20 cellular contexts compared by ENCODE assay signal in the genomic region with DNA sequence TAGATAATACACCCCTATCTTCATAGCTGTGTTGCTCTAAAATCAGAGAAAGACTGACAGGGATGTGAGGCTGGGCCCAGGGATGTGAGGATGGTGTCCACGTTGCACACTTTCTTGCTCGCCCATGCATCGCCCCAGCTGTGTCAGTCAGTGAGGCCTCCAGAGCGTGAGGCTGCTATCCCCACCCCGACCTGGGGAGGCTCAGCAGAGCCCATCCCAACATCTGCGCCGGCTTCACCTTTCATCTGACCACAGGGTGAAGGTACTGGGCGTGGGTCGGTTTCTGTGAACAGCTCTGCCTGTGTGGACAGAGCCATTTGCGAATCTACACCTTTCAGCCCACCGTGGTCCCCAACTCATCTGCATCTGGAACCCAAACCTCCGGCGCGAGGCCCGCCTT.
DNase-seq lines count a peak whose midpoint lies in the region; ATAC-seq, FAIRE-seq and TF ChIP-seq lines count a peak whose summit lies in the region.
"Had no signal": no experiment of that assay in that cellular context is flagged by ENCODE, and none has a peak within 500 bp of the region (broad histone marks: within the 10 kb centered on the region; RNA-seq: fewer than 3 reads in every experiment).

No MANE protein-coding gene starts in this region.

- H3K9me3 ChIP-seq in H9 (ENCODE audit: control insufficient read depth, low read depth, low read length) = no peaks in the 10 kb centered on the region
- H3K9me3 ChIP-seq in kidney (ENCODE audit: control insufficient read depth in 1 of 2, low read length in 2 of 2) = no peaks in the 10 kb centered on the region
- H3K9me3 ChIP-seq: SK-N-SH had no signal

- peaks cover 7 to 47% (median 38%) of the 10 kb centered on the region in 3 experiments; a peak in 6 of 7 replicates for H3K36me3 Mint-ChIP-seq in H9 (ENCODE audit: insufficient read depth in 1 of 3, low read depth in 3 of 3)
- peaks cover 17% of the 10 kb centered on the region for H3K36me3 Mint-ChIP-seq in central memory CD8-positive, alpha-beta T cell (ENCODE audit: insufficient read depth)

- no peak overlapping the region for H3K56ac ChIP-seq in H9 (ENCODE audit: insufficient read length, low read depth, low read length)

- no peak overlapping the region for H2AFZ ChIP-seq in H9 (ENCODE audit: low read length)

- peaks cover 3 to 11% of the 10 kb centered on the region in 2 donors for H3K36me3 ChIP-seq in kidney (ENCODE audit: control insufficient read depth in 1 of 2, insufficient read depth in 2 of 2, low read length in 2 of 2)

- peak overlapping the region in 2 of 3 experiments; percentile 36 to 52; a peak in 1 of 7 replicates for H3K27ac Mint-ChIP-seq in H9
- peak overlapping the region; percentile 46 for H3K27ac Mint-ChIP-seq in central memory CD8-positive, alpha-beta T cell (ENCODE audit: low read depth)

- no peak overlapping the region for H2BK20ac ChIP-seq in H9 (ENCODE audit: low read depth, low read length, poor library complexity, severe bottlenecking)

- H2BK12ac ChIP-seq in H9 (ENCODE audit: insufficient read length, low read depth, low read length) = no peak overlapping the region

- H3K4ac ChIP-seq in H9 (ENCODE audit: low read depth, low read length) = no peak overlapping the region

- no peak overlapping the region for H3K23ac ChIP-seq in H9 (ENCODE audit: insufficient read length, low read depth, low read length)

- no peak overlapping the region for H2AK5ac ChIP-seq in H9 (ENCODE audit: insufficient read length, low read length)

- WGBS in H9 (ENCODE audit: extremely low coverage, insufficient read length, low lambda C conversion rate) = no CpG with 5 or more reads among the region's 15 CpGs

- H3K4me2 ChIP-seq in H9 (ENCODE audit: insufficient read depth, insufficient read length, low read length) = no peak overlapping the region
- H3K4me2 ChIP-seq: SK-N-SH had no signal

- no peak overlapping the region for H3K4me3 ChIP-seq in kidney (ENCODE audit: low read length in 2 of 2)

- H3K14ac ChIP-seq in H9 (ENCODE audit: insufficient read depth, low read length) = no peak overlapping the region

- intact Hi-C loops in kidney (cut with DNase I) = no loop called here

- H4K20me1 ChIP-seq in H9 (ENCODE audit: control insufficient read depth, insufficient read depth, insufficient read length) = no peaks in the 10 kb centered on the region

- H3T11ph ChIP-seq in H9 (ENCODE audit: low read length) = no peak overlapping the region

- H3K4me3 Mint-ChIP-seq in H9 = no peak overlapping the region
- no peak overlapping the region for H3K4me3 Mint-ChIP-seq in central memory CD8-positive, alpha-beta T cell

- no peaks in the 10 kb centered on the region; a peak in 1 of 5 replicates for H3K9me3 Mint-ChIP-seq in H9
- H3K9me3 Mint-ChIP-seq in central memory CD8-positive, alpha-beta T cell = peaks cover 3% of the 10 kb centered on the region

- no peaks in the 10 kb centered on the region for H3K4me1 Mint-ChIP-seq in H9
- peaks cover 3% of the 10 kb centered on the region for H3K4me1 Mint-ChIP-seq in central memory CD8-positive, alpha-beta T cell

- H3K18ac ChIP-seq in H9 (ENCODE audit: insufficient read length, low read depth, low read length) = no peak overlapping the region

- no peak for FAIRE-seq in kidney (lab: Jason Lieb, UNC)
- FAIRE-seq in RCC 7860 (lab: Jason Lieb, UNC) = no peak

- no peaks in the 10 kb centered on the region for H3K23me2 ChIP-seq in H9 (ENCODE audit: insufficient read length, low read depth, low read length, poor library complexity, severe bottlenecking)

- no peaks in the 10 kb centered on the region for H3K79me1 ChIP-seq in H9 (ENCODE audit: insufficient read depth, low read depth, low read length, poor library complexity, severe bottlenecking)

- H3K4me1 ChIP-seq in H9 (ENCODE audit: insufficient read depth, low read length) (no peaks in the 10 kb centered on the region), kidney (ENCODE audit: control insufficient read depth in 1 of 2, insufficient read depth in 1 of 2, low read depth in 1 of 2, low read length in 2 of 2) (no peaks in the 10 kb centered on the region)

- TF ChIP-seq CTCF in H9 (conservative IDR thresholded peaks at IDR 0.05) (0 out of 3 replicates have a peak, but pooled peaks have one; percentile 16), kidney (IDR thresholded peaks at IDR 0.05; ENCODE audit: borderline replicate concordance, extremely low read depth, insufficient read depth) (no peak)

- no peak overlapping the region for H4K91ac ChIP-seq in H9 (ENCODE audit: insufficient read length, low read depth, low read length)

- H3K9ac ChIP-seq in H9 (ENCODE audit: extremely low read depth, insufficient read length, low read length) (no peak overlapping the region), kidney (ENCODE audit: low read length in 2 of 2) (no peak overlapping the region)
- H3K9ac ChIP-seq: SK-N-SH had no signal

- H3K27ac ChIP-seq in H9 (ENCODE audit: insufficient read length, low read depth, low read length) (no peak overlapping the region), kidney (ENCODE audit: low read depth in 2 of 2, low read length in 2 of 2) (no peak overlapping the region)

- H3K79me2 ChIP-seq in H9 (ENCODE audit: insufficient read depth, low read length) = no peaks in the 10 kb centered on the region

- H4K5ac ChIP-seq in H9 (ENCODE audit: insufficient read length, low read depth, low read length) = no peak overlapping the region

- no peaks in the 10 kb centered on the region for H3K27me3 Mint-ChIP-seq in H9 (ENCODE audit: low read depth)
- H3K27me3 Mint-ChIP-seq in central memory CD8-positive, alpha-beta T cell = no peaks in the 10 kb centered on the region

- no peak for ATAC-seq in central memory CD8-positive, alpha-beta T cell (replicated peaks; ENCODE audit: extremely low read depth, poor library complexity, severe bottlenecking)
- no peak for ATAC-seq in HG02884 (IDR thresholded peaks at IDR 0.05; ENCODE audit: unreplicated experiment)
- no peak for ATAC-seq in HG03342 (IDR thresholded peaks at IDR 0.05; ENCODE audit: unreplicated experiment)

- no peak overlapping the region for H4K8ac ChIP-seq in H9 (replicated peaks; ENCODE audit: insufficient read length, low read depth, low read length)

- no peak overlapping the region for H2BK5ac ChIP-seq in H9 (ENCODE audit: insufficient read length, low read length)

- H2BK15ac ChIP-seq in H9 (ENCODE audit: low read depth, low read length) = no peak overlapping the region

- no peak overlapping the region for H2BK120ac ChIP-seq in H9 (ENCODE audit: low read depth, low read length, poor library complexity, severe bottlenecking)

- H3K27me3 ChIP-seq in H9 (ENCODE audit: insufficient read depth, low read length) = no peaks in the 10 kb centered on the region

- DNase-seq in H9 = no peak
- no peak for DNase-seq in central memory CD8-positive, alpha-beta T cell (ENCODE audit: low spot score in 2 of 2)
- DNase-seq in kidney = peak; percentile 55
- DNase-seq in RCC 7860 (ENCODE audit: low spot score) = no peak
- no peak for DNase-seq in activated naive CD4-positive, alpha-beta T cell treated with anti-CD3 and anti-CD28 coated beads, Interleukin-2, amount 50 U/mL, for 16 hours
- DNase-seq: AML-193, COR-L47, DMS 273 treated with DMSO at 0.1 percent for 48 hours, DND-41, KG1, MV-4-11, NCI-H187 treated with DMSO at 0.1 percent for 48 hours, NCI-H226, NCI-H524, NCI-H82, OCI-M1, SHP77 treated with DMSO at 0.1 percent for 48 hours, SK-N-SH had no signal
